8 cellular contexts compared by ENCODE assay signal in genomic region chr10:79069325-79070090, GRCh38. TPM values are rescaled to one million over a fixed set of nuclear protein-coding genes. Genes with fewer than 3 reads are reported as not detected.
A peak's percentile ranks its signal among the peaks of the same experiment; 100 is the strongest.
DNase-seq lines count a peak whose midpoint lies in the region; ATAC-seq and TF ChIP-seq lines count a peak whose summit lies in the region.

No MANE protein-coding gene starts in this region.

- peak overlapping the region; percentile 81 for H2AFZ ChIP-seq in parathyroid adenoma

- peak overlapping the region; percentile 89 for H3K4me3 Mint-ChIP-seq in activated naive CD4-positive, alpha-beta T cell treated with anti-CD3 and anti-CD28 coated beads for 36 hours

- peaks cover 21% of the 10 kb centered on the region for H3K4me1 Mint-ChIP-seq in activated naive CD4-positive, alpha-beta T cell treated with anti-CD3 and anti-CD28 coated beads for 36 hours (ENCODE audit: low read depth)

- peak overlapping the region; percentile 72 for H3K4me3 ChIP-seq in parathyroid adenoma (ENCODE audit: low read depth, low read length)

- no peaks in the 10 kb centered on the region for H3K36me3 Mint-ChIP-seq in activated naive CD4-positive, alpha-beta T cell treated with anti-CD3 and anti-CD28 coated beads for 36 hours (ENCODE audit: low read depth)

- H3K27ac Mint-ChIP-seq in activated naive CD4-positive, alpha-beta T cell treated with anti-CD3 and anti-CD28 coated beads for 36 hours, result no peak overlapping the region

- peak; percentile 74 for DNase-seq in GM13976 (ENCODE audit: low spot score)
- peak; percentile 35 for DNase-seq in NOMO-1 treated with DMSO at 0.1 percent for 48 hours (lab: John Stamatoyannopoulos, UW; ENCODE audit: unreplicated experiment)
- DNase-seq in activated naive CD4-positive, alpha-beta T cell treated with anti-CD3 and anti-CD28 coated beads for 36 hours, result peak; percentile 59
- peak; percentile 55 for DNase-seq in globus pallidus (ENCODE audit: low spot score)
- DNase-seq in KG1 (lab: John Stamatoyannopoulos, UW), result no peak
- DNase-seq in H4 (ENCODE audit: low spot score), result no peak

- no peaks in the 10 kb centered on the region for H3K9me3 ChIP-seq in parathyroid adenoma (ENCODE audit: control insufficient read depth, low read length)

- peak overlapping the region; percentile 64 for H3K4me2 ChIP-seq in parathyroid adenoma (ENCODE audit: low read length)

- H3K9ac ChIP-seq in parathyroid adenoma, result no peak overlapping the region

- peaks cover 22% of the 10 kb centered on the region for H3K79me2 ChIP-seq in parathyroid adenoma

- peak; percentile 8 for ATAC-seq in HG02610 (IDR thresholded peaks at IDR 0.05; ENCODE audit: unreplicated experiment)

- H3K27me3 ChIP-seq in parathyroid adenoma (ENCODE audit: control insufficient read depth, insufficient read depth, low read length), result no peaks in the 10 kb centered on the region

- peaks cover 21% of the 10 kb centered on the region for H3K4me1 ChIP-seq in parathyroid adenoma

- in situ Hi-C loops in GM13976 (cut with MboI; ENCODE audit: low sequenced_read_pairs, unreplicated experiment), result no loop called here

- peak overlapping the region; percentile 79 for H3K27ac ChIP-seq in parathyroid adenoma

- peaks cover 5% of the 10 kb centered on the region for H3K27me3 Mint-ChIP-seq in activated naive CD4-positive, alpha-beta T cell treated with anti-CD3 and anti-CD28 coated beads for 36 hours (ENCODE audit: low read depth)

- H3K9me3 Mint-ChIP-seq in activated naive CD4-positive, alpha-beta T cell treated with anti-CD3 and anti-CD28 coated beads for 36 hours, result no peaks in the 10 kb centered on the region

- CTCF ChIA-PET in activated naive CD4-positive, alpha-beta T cell treated with anti-CD3 and anti-CD28 coated beads for 36 hours (lab: Charles Lee), result interaction anchor here (0.8 to 1.0 kb wide), 2 partner anchors 122 to 126 kb away, joined by 3 read pairs; no protein-coding TSS in a partner anchor

- TF ChIP-seq CTCF in GM13976 (IDR thresholded peaks at IDR 0.05; ENCODE audit: borderline replicate concordance, control extremely low read depth, extremely low read depth, insufficient read depth, missing control alignments) (no peak), parathyroid adenoma (IDR thresholded peaks at IDR 0.05) (no peak)

- intact Hi-C loops in activated naive CD4-positive, alpha-beta T cell treated with anti-CD3 and anti-CD28 coated beads for 36 hours (cut with micrococcal nuclease), result loop anchor here (1.0 to 5.0 kb wide), 11 partner anchors 43 to 1037 kb away; partner anchors contain the start of gene RPS24

- H3K36me3 ChIP-seq in parathyroid adenoma (ENCODE audit: control insufficient read depth, insufficient read depth, low read length), result no peaks in the 10 kb centered on the region

RNA-seq across cellular contexts. Expression of gene ZMIZ1, which starts 0.7 kb away (rescaled TPM):
- total RNA-seq in activated naive CD4-positive, alpha-beta T cell treated with anti-CD3 and anti-CD28 coated beads for 36 hours, result 10 to 100 TPM; 15.6 to 18.3 TPM
- 10.9 and 13.5 TPM in 2 replicates for total RNA-seq in H4 (2014; rRNA removed; shearing (Covaris generic))

Comparison
In these comparisons a context has a peak if more than half of its experiments do, and no peak if none do; other contexts are left out.
1. DNase-seq: peak in GM13976 (single experiment), NOMO-1 treated with DMSO at 0.1 percent for 48 hours (single experiment), activated naive CD4-positive, alpha-beta T cell treated with anti-CD3 and anti-CD28 coated beads for 36 hours (single experiment) and globus pallidus (single experiment); none in KG1 (single experiment) and H4 (single experiment).